Comparison of ENCODE assay signal across 21 cellular contexts in genomic region chr2:136860443-136860958, GRCh38.
A peak's percentile ranks its signal among the peaks of the same experiment; 100 is the strongest.
DNase-seq lines count a peak whose midpoint lies in the region; ATAC-seq, FAIRE-seq and TF ChIP-seq lines count a peak whose summit lies in the region.
"Had no signal": no experiment of that assay in that cellular context is flagged by ENCODE, and none has a peak within 500 bp of the region (broad histone marks: within the 10 kb centered on the region; RNA-seq: fewer than 3 reads in every experiment).

No MANE protein-coding gene starts in this region.

- TF ChIP-seq POLR2A in HepG2 (IDR thresholded peaks at IDR 0.05; ENCODE audit: insufficient read depth in 1 of 2, low read depth in 2 of 2, low read length in 2 of 2) (no peak), right lobe of liver (IDR thresholded peaks at IDR 0.05) (no peak)

- no peaks in the 10 kb centered on the region for H3K27me3 ChIP-seq in HepG2 (ENCODE audit: control insufficient read depth in 1 of 2, insufficient read depth in 2 of 2, low read length in 2 of 2)
- H3K27me3 ChIP-seq in right lobe of liver, result no peaks in the 10 kb centered on the region
- H3K27me3 ChIP-seq: BLaER1 treated with 17β-estradiol and CSF1 and Interleukin-3, amounts not matched to agents 10 nM and 100 nM had no signal

- H3K4me1 ChIP-seq in HepG2 (ENCODE audit: insufficient read depth, low read length) (no peaks in the 10 kb centered on the region), right lobe of liver (no peaks in the 10 kb centered on the region)
- H3K4me1 ChIP-seq: A549; BLaER1 treated with 17β-estradiol and CSF1 and Interleukin-3, amounts not matched to agents 10 nM and 100 nM; Caco-2 had no signal

- H3K36me3 ChIP-seq in HepG2 (replicated peaks in 1 of 2; ENCODE audit: control insufficient read depth in 1 of 2, insufficient read depth in 2 of 2, low read length in 2 of 2), result no peaks in the 10 kb centered on the region
- no peaks in the 10 kb centered on the region for H3K36me3 ChIP-seq in right lobe of liver
- H3K36me3 ChIP-seq: BLaER1 treated with 17β-estradiol and CSF1 and Interleukin-3, amounts not matched to agents 10 nM and 100 nM had no signal

- H3K27ac ChIP-seq in HepG2 (ENCODE audit: extremely low read length, insufficient read depth, low read length), result no peak overlapping the region
- H3K27ac ChIP-seq in right lobe of liver, result no peak overlapping the region
- H3K27ac ChIP-seq: 22Rv1; A549; BLaER1 treated with 17β-estradiol and CSF1 and Interleukin-3, amounts not matched to agents 10 nM and 100 nM; C4-2B had no signal

- peaks cover 24% of the 10 kb centered on the region for H3K9me3 Mint-ChIP-seq in glutamatergic neuron (ENCODE audit: unreplicated experiment)
- H3K9me3 Mint-ChIP-seq in T-helper 2 cell treated with Interferon-gamma antibody and Interleukin-4, amounts not matched to agents 5 μg/mL and 100 μg/mL, for 36 hours, result no peaks in the 10 kb centered on the region
- H3K9me3 Mint-ChIP-seq: CD4-positive, alpha-beta T cell; CD8-positive, alpha-beta T cell had no signal

- peaks cover 2% of the 10 kb centered on the region for H3K27me3 Mint-ChIP-seq in glutamatergic neuron (ENCODE audit: unreplicated experiment)
- no peaks in the 10 kb centered on the region for H3K27me3 Mint-ChIP-seq in T-helper 2 cell treated with Interferon-gamma antibody and Interleukin-4, amounts not matched to agents 5 μg/mL and 100 μg/mL, for 36 hours (ENCODE audit: low read depth)
- H3K27me3 Mint-ChIP-seq: B cell; CD4-positive, alpha-beta T cell had no signal

- no peak for FAIRE-seq in HepG2 (lab: Jason Lieb, UNC)
- FAIRE-seq: A549, D721Med, G401.6, GM12892, GM18507 had no signal

- TF ChIP-seq EP300 in HepG2 (IDR thresholded peaks at IDR 0.05; ENCODE audit: low read depth in 2 of 2, low read length in 2 of 2), result no peak
- TF ChIP-seq EP300 in HepG2 (CRISPR knock-in tag; IDR thresholded peaks at IDR 0.05; ENCODE audit: borderline replicate concordance), result no peak

- H3K9ac ChIP-seq in HepG2 (ENCODE audit: insufficient read depth, low read depth, low read length), result no peak overlapping the region
- H3K9ac ChIP-seq: BLaER1 treated with 17β-estradiol and CSF1 and Interleukin-3, amounts not matched to agents 10 nM and 100 nM had no signal

- DNase-seq in HepG2 (ENCODE audit: low spot score) (no peak), right lobe of liver (no peak), glutamatergic neuron (no peak), globus pallidus (ENCODE audit: low spot score) (no peak)
- no peak for DNase-seq in T-helper 2 cell treated with Interferon-gamma antibody and Interleukin-4, amounts not matched to agents 5 μg/mL and 100 μg/mL, for 36 hours (ENCODE audit: low spot score)
- DNase-seq: AML-193; Caco-2; Calu3; CD4-positive, alpha-beta T cell; CD8-positive, alpha-beta T cell; DMS79 treated with DMSO at 0.1 percent for 48 hours; GF-D8 had no signal

- POLR2A ChIA-PET in HepG2 (lab: Yijun Ruan, JAX), result no interaction called here

- H3K79me2 ChIP-seq in HepG2 (ENCODE audit: insufficient read depth, low read length), result no peaks in the 10 kb centered on the region

- no peak for ATAC-seq in HepG2
- no peak for ATAC-seq in right lobe of liver
- ATAC-seq: A549; CD8-positive, alpha-beta T cell had no signal

- H3K4me2 ChIP-seq in HepG2 (ENCODE audit: low read depth, low read length), result no peak overlapping the region
- H3K4me2 ChIP-seq: A549; BLaER1 treated with 17β-estradiol and CSF1 and Interleukin-3, amounts not matched to agents 10 nM and 100 nM had no signal

- H3K9me3 ChIP-seq in HepG2 (ENCODE audit: low read length) (no peaks in the 10 kb centered on the region), right lobe of liver (no peaks in the 10 kb centered on the region)
- H3K9me3 ChIP-seq: A549; BLaER1 treated with 17β-estradiol and CSF1 and Interleukin-3, amounts not matched to agents 10 nM and 100 nM; Caco-2 had no signal

- no peak for TF ChIP-seq RAD21 in HepG2 (CRISPR knock-in tag; IDR thresholded peaks at IDR 0.05)

- BruUV-seq in HepG2 (replicated peaks; lab: Mats Ljungman, UMichigan), result no TSS peak

- peak overlapping the region; percentile 4 for H3K4me3 Mint-ChIP-seq in glutamatergic neuron (ENCODE audit: unreplicated experiment)
- no peak overlapping the region for H3K4me3 Mint-ChIP-seq in T-helper 2 cell treated with Interferon-gamma antibody and Interleukin-4, amounts not matched to agents 5 μg/mL and 100 μg/mL, for 36 hours
- H3K4me3 Mint-ChIP-seq: B cell; CD4-positive, alpha-beta T cell; CD8-positive, alpha-beta T cell had no signal

- intact Hi-C loops in HepG2 (cut with micrococcal nuclease; ENCODE audit: unreplicated experiment), result no loop called here
- intact Hi-C loops in right lobe of liver (cut with DNase I), result no loop called here

- no peaks in the 10 kb centered on the region for H3K36me3 Mint-ChIP-seq in glutamatergic neuron (ENCODE audit: unreplicated experiment)
- no peaks in the 10 kb centered on the region for H3K36me3 Mint-ChIP-seq in T-helper 2 cell treated with Interferon-gamma antibody and Interleukin-4, amounts not matched to agents 5 μg/mL and 100 μg/mL, for 36 hours (ENCODE audit: low read depth)
- H3K36me3 Mint-ChIP-seq: CD8-positive, alpha-beta T cell had no signal

- H3K4me3 ChIP-seq in HepG2 (replicated peaks in 1 of 3; ENCODE audit: insufficient read depth in 1 of 3, low read depth in 2 of 3, low read length in 3 of 3) (no peak overlapping the region), right lobe of liver (no peak overlapping the region)
- H3K4me3 ChIP-seq: A549; BLaER1 treated with 17β-estradiol and CSF1 and Interleukin-3, amounts not matched to agents 10 nM and 100 nM had no signal

- in situ Hi-C loops in HepG2 (cut with HindIII; ENCODE audit: extremely low pct_ligation_motif_present, low pct_unique_long_range_greater_than_20kb), result no loop called here

- WGBS in HepG2 (ENCODE audit: low lambda C conversion rate), result 1% methylated on average over 2 of the region's 2 CpGs
- 56% methylated on average over 2 of the region's 2 CpGs for WGBS in right lobe of liver (ENCODE audit: insufficient coverage, low coverage, low lambda C conversion rate, missing lambda C conversion rate)

- no peaks in the 10 kb centered on the region for H4K20me1 ChIP-seq in HepG2 (ENCODE audit: insufficient read depth, low read length)
- H4K20me1 ChIP-seq: BLaER1 treated with 17β-estradiol and CSF1 and Interleukin-3, amounts not matched to agents 10 nM and 100 nM had no signal

- CTCF ChIA-PET in HepG2 (lab: Yijun Ruan, JAX; ENCODE audit: low intra/inter-chr PET ratio, low total read pairs), result no interaction called here

- no peak for TF ChIP-seq CTCF in HepG2 (CRISPR knock-in tag; IDR thresholded peaks at IDR 0.05)
- no peak for TF ChIP-seq CTCF in right lobe of liver (IDR thresholded peaks at IDR 0.05)
- no peak for TF ChIP-seq CTCF in glutamatergic neuron (IDR thresholded peaks at IDR 0.05; ENCODE audit: partially characterized antibody, unreplicated experiment)

- H3K27ac Mint-ChIP-seq in glutamatergic neuron (ENCODE audit: unreplicated experiment), result peak overlapping the region; percentile 20
- H3K27ac Mint-ChIP-seq in T-helper 2 cell treated with Interferon-gamma antibody and Interleukin-4, amounts not matched to agents 5 μg/mL and 100 μg/mL, for 36 hours, result no peak overlapping the region
- H3K27ac Mint-ChIP-seq: B cell; CD4-positive, alpha-beta T cell; CD8-positive, alpha-beta T cell had no signal

- peaks cover 48% of the 10 kb centered on the region for H3K4me1 Mint-ChIP-seq in glutamatergic neuron (ENCODE audit: low read depth, unreplicated experiment)
- no peaks in the 10 kb centered on the region for H3K4me1 Mint-ChIP-seq in T-helper 2 cell treated with Interferon-gamma antibody and Interleukin-4, amounts not matched to agents 5 μg/mL and 100 μg/mL, for 36 hours (ENCODE audit: low read depth)
- H3K4me1 Mint-ChIP-seq: B cell had no signal

- no peak overlapping the region for H2AFZ ChIP-seq in HepG2 (ENCODE audit: low read length)

TF ChIP-seq in HepG2, 621 proteins besides CTCF, POLR2A, EP300 and RAD21:
- TF ChIP-seq FOSL1 (CRISPR knock-in tag; IDR thresholded peaks at IDR 0.05; ENCODE audit: borderline replicate concordance), result no peak
- TF ChIP-seq ATF7 (IDR thresholded peaks at IDR 0.05), result peak; percentile 97
- TF ChIP-seq ATF7 (CRISPR knock-in tag; IDR thresholded peaks at IDR 0.05), result no peak
- TF ChIP-seq CEBPB (IDR thresholded peaks at IDR 0.05; ENCODE audit: borderline replicate concordance, low read depth, low read length), result no peak
- peak; percentile 96 for TF ChIP-seq CREB1 (IDR thresholded peaks at IDR 0.05)
- no peak for TF ChIP-seq CREB1 (CRISPR knock-in tag; IDR thresholded peaks at IDR 0.05)
